Comparison of ENCODE assay signal across 5 cellular contexts in genomic region chr3:61582846-61583245, GRCh38. TPM values are rescaled to one million over a fixed set of nuclear protein-coding genes. Genes with fewer than 3 reads are reported as not detected.
"Had no signal": no experiment of that assay in that cellular context is flagged by ENCODE, and none has a peak within 500 bp of the region (broad histone marks: within the 10 kb centered on the region; RNA-seq: fewer than 3 reads in every experiment).

No MANE protein-coding gene starts in this region.

- H3K4me2 ChIP-seq: GM23338 had no signal

- ATAC-seq: GM23338, HepG2 had no signal

- H2AFZ ChIP-seq: GM23338 had no signal

- DNase-seq: H9, HCEC 1CT had no signal

- H3K4me3 ChIP-seq: GM23338 had no signal

RNA-seq across cellular contexts. Expression of gene PTPRG, which starts 21.5 kb away (rescaled TPM):
- total RNA-seq: HT-29 had no signal
